In genomic region chr14:36655963-36656768, GRCh38 we compare ENCODE assay signal across 9 cellular contexts. TPM values are rescaled to one million over a fixed set of nuclear protein-coding genes. Genes with fewer than 3 reads are reported as not detected.
A peak's percentile ranks its signal among the peaks of the same experiment; 100 is the strongest.
DNase-seq lines count a peak whose midpoint lies in the region; ATAC-seq and TF ChIP-seq lines count a peak whose summit lies in the region.
"Had no signal": no experiment of that assay in that cellular context is flagged by ENCODE, and none has a peak within 500 bp of the region (broad histone marks: within the 10 kb centered on the region; RNA-seq: fewer than 3 reads in every experiment).

No MANE protein-coding gene starts in this region.

- H3K9me3 ChIP-seq in H9 (ENCODE audit: control insufficient read depth, low read depth, low read length) (no peaks in the 10 kb centered on the region), WERI-Rb-1 (ENCODE audit: severe bottlenecking) (peaks cover 6% of the 10 kb centered on the region), iPS-18a (ENCODE audit: control insufficient read depth, low read depth, low read length) (peaks cover 3% of the 10 kb centered on the region), upper lobe of left lung (no peaks in the 10 kb centered on the region), uterus (no peaks in the 10 kb centered on the region)

- POLR2A ChIA-PET in BJ (lab: Charles Lee): no interaction called here

- no peak overlapping the region for H3K9ac ChIP-seq in H9 (ENCODE audit: extremely low read depth, insufficient read length, low read length)
- H3K9ac ChIP-seq in iPS-18a (ENCODE audit: low read length): no peak overlapping the region

- no peak overlapping the region for H3K14ac ChIP-seq in H9 (ENCODE audit: insufficient read depth, low read length)

- H3K9me3 Mint-ChIP-seq in H9: peaks cover 2 to 10% of the 10 kb centered on the region in 2 experiments; a peak in 2 of 5 replicates

- H3K36me3 ChIP-seq in BJ (ENCODE audit: control insufficient read depth, insufficient read depth, low read length) (no peaks in the 10 kb centered on the region), WERI-Rb-1 (no peaks in the 10 kb centered on the region), iPS-18a (ENCODE audit: control insufficient read depth, low read depth, low read length) (no peaks in the 10 kb centered on the region), upper lobe of left lung (no peaks in the 10 kb centered on the region), uterus (no peaks in the 10 kb centered on the region)

- no peak overlapping the region for H2BK120ac ChIP-seq in H9 (ENCODE audit: low read depth, low read length, poor library complexity, severe bottlenecking)

- H3K27ac ChIP-seq in H9 (ENCODE audit: insufficient read length, low read depth, low read length) (no peak overlapping the region), WERI-Rb-1 (no peak overlapping the region), iPS-18a (ENCODE audit: low read length) (no peak overlapping the region), upper lobe of left lung (no peak overlapping the region), uterus (no peak overlapping the region)
- H3K27ac ChIP-seq: epithelial cell of prostate had no signal

- intact Hi-C loops in uterus (cut with DNase I; ENCODE audit: low total_unique reads): no loop called here

- H3T11ph ChIP-seq in H9 (ENCODE audit: low read length): no peak overlapping the region

- H3K56ac ChIP-seq in H9 (ENCODE audit: insufficient read length, low read depth, low read length): no peak overlapping the region

- no peak overlapping the region for H4K91ac ChIP-seq in H9 (ENCODE audit: insufficient read length, low read depth, low read length)

- H2AFZ ChIP-seq in H9 (ENCODE audit: low read length): no peak overlapping the region

- peaks cover 100% of the 10 kb centered on the region for H3K27me3 Mint-ChIP-seq in H9 (ENCODE audit: low read depth)

- DNase-seq in BJ (ENCODE audit: low read depth) (no peak), H9 (peak; percentile 77), WERI-Rb-1 (no peak), upper lobe of left lung (no peak), uterus (no peak), GM19238 (ENCODE audit: insufficient read length, low spot score) (no peak)

- no CpG with 5 or more reads among the region's 52 CpGs for WGBS in H9 (ENCODE audit: extremely low coverage, insufficient read length, low lambda C conversion rate)
- WGBS in upper lobe of left lung, 2 donors: 3 to 7% methylated on average over 14 to 52 of the region's 52 CpGs

- peak overlapping the region; percentile 42 to 66 for H3K4me3 Mint-ChIP-seq in H9

- peaks cover 63% of the 10 kb centered on the region for H3K27me3 ChIP-seq in BJ (ENCODE audit: control insufficient read depth, insufficient read depth, low read length)
- peaks cover 97% of the 10 kb centered on the region for H3K27me3 ChIP-seq in H9 (ENCODE audit: insufficient read depth, low read length)
- H3K27me3 ChIP-seq in WERI-Rb-1 (ENCODE audit: insufficient read depth, low read depth, severe bottlenecking): peaks cover 87% of the 10 kb centered on the region
- peaks cover 100% of the 10 kb centered on the region for H3K27me3 ChIP-seq in iPS-18a (ENCODE audit: control insufficient read depth, insufficient read depth, low read length)
- peaks cover 4 to 83% (median 51%) of the 10 kb centered on the region in 4 donors for H3K27me3 ChIP-seq in upper lobe of left lung
- peaks cover 15 to 79% of the 10 kb centered on the region in 2 donors for H3K27me3 ChIP-seq in uterus

- no peak overlapping the region for H3K4ac ChIP-seq in H9 (ENCODE audit: low read depth, low read length)

- CTCF ChIA-PET in BJ (lab: Yijun Ruan, JAX): interaction anchor here (0.6 to 1.5 kb wide), 5 partner anchors 11 to 501 kb away, joined by 3 to 4 read pairs (median 3); no protein-coding TSS in a partner anchor

- no peak overlapping the region for H2BK15ac ChIP-seq in H9 (ENCODE audit: low read depth, low read length)

- H4K20me1 ChIP-seq in H9 (ENCODE audit: control insufficient read depth, insufficient read depth, insufficient read length): no peaks in the 10 kb centered on the region

- ATAC-seq in upper lobe of left lung (ENCODE audit: low FRiP score in 2 of 2) (peak; percentile 39 to 61), HG03159 (IDR thresholded peaks at IDR 0.05; ENCODE audit: unreplicated experiment) (no peak)

- no peak overlapping the region for H2BK20ac ChIP-seq in H9 (ENCODE audit: low read depth, low read length, poor library complexity, severe bottlenecking)

- no peak overlapping the region for H2BK5ac ChIP-seq in H9 (ENCODE audit: insufficient read length, low read length)

- H3K4me1 Mint-ChIP-seq in H9: peaks cover 10 to 41% of the 10 kb centered on the region in 2 experiments

- H3K4me2 ChIP-seq in H9 (ENCODE audit: insufficient read depth, insufficient read length, low read length): peak overlapping the region; percentile 44

- no peaks in the 10 kb centered on the region for H3K23me2 ChIP-seq in H9 (ENCODE audit: insufficient read length, low read depth, low read length, poor library complexity, severe bottlenecking)

- no peaks in the 10 kb centered on the region; a peak in 2 of 7 replicates for H3K36me3 Mint-ChIP-seq in H9 (ENCODE audit: insufficient read depth in 1 of 3, low read depth in 3 of 3)

- no peak overlapping the region for H2BK12ac ChIP-seq in H9 (ENCODE audit: insufficient read length, low read depth, low read length)

- TF ChIP-seq POLR2A in upper lobe of left lung (IDR thresholded peaks at IDR 0.05) (no peak), uterus (IDR thresholded peaks at IDR 0.05) (no peak)

- H3K79me1 ChIP-seq in H9 (ENCODE audit: insufficient read depth, low read depth, low read length, poor library complexity, severe bottlenecking): no peaks in the 10 kb centered on the region

- TF ChIP-seq CTCF in BJ (IDR thresholded peaks at IDR 0.05; ENCODE audit: insufficient read depth, low read depth, low read length) (peak; percentile 39), H9 (conservative IDR thresholded peaks at IDR 0.05) (peak; percentile 87), WERI-Rb-1 (IDR thresholded peaks at IDR 0.05; ENCODE audit: low read depth, low read length) (peak; percentile 29; the same call in 1 of the 2 replicates), upper lobe of left lung (IDR thresholded peaks at IDR 0.05) (peak in 3 of 6 experiments; percentile 17 to 34 (median 33)), uterus (IDR thresholded peaks at IDR 0.05) (no peak)

- H3K4me1 ChIP-seq in H9 (ENCODE audit: insufficient read depth, low read length): no peaks in the 10 kb centered on the region
- H3K4me1 ChIP-seq in iPS-18a (ENCODE audit: control insufficient read depth, low read depth, low read length): no peaks in the 10 kb centered on the region
- peaks cover 21 to 41% (median 32%) of the 10 kb centered on the region in 4 donors for H3K4me1 ChIP-seq in upper lobe of left lung
- no peaks in the 10 kb centered on the region for H3K4me1 ChIP-seq in uterus

- H3K27ac Mint-ChIP-seq in H9: no peak overlapping the region

- no peak overlapping the region for H2AK5ac ChIP-seq in H9 (ENCODE audit: insufficient read length, low read length)

- no peaks in the 10 kb centered on the region for H3K79me2 ChIP-seq in H9 (ENCODE audit: insufficient read depth, low read length)

- no peak overlapping the region for H3K18ac ChIP-seq in H9 (ENCODE audit: insufficient read length, low read depth, low read length)

- no peak overlapping the region for H4K5ac ChIP-seq in H9 (ENCODE audit: insufficient read length, low read depth, low read length)

- H3K23ac ChIP-seq in H9 (ENCODE audit: insufficient read length, low read depth, low read length): no peak overlapping the region

- no peak overlapping the region for H4K8ac ChIP-seq in H9 (replicated peaks; ENCODE audit: insufficient read length, low read depth, low read length)

- no peak for TF ChIP-seq EP300 in upper lobe of left lung (IDR thresholded peaks at IDR 0.05)

- H3K4me3 ChIP-seq in BJ (ENCODE audit: low read depth, low read length) (no peak overlapping the region), WERI-Rb-1 (ENCODE audit: low read depth, low read length) (no peak overlapping the region), iPS-18a (ENCODE audit: low read length) (peak overlapping the region; percentile 44), upper lobe of left lung (no peak overlapping the region), uterus (no peak overlapping the region)

RNA-seq across cellular contexts. Expression of gene PAX9, which starts 5.5 kb away (rescaled TPM):
- not detected in 2 replicates for polyA plus RNA-seq in BJ (2011; rRNA removed)
- 0.05 TPM in 1 of 2 replicates, not detected in the other for polyA minus RNA-seq in BJ (2011; rRNA and poly(A)+ RNA removed)
- total RNA-seq in H9 (2021) (not detected in 2 replicates), upper lobe of left lung (10 to 100 TPM in 2 of 6 donors, 1 to 10 TPM in 3, under 1 TPM in 1; 0.83 to 12.7 (median 4.7) TPM), uterus (under 1 TPM in 3 of 4 donors, not detected in 1; 0.26 to 0.98 (median 0.29) TPM)

Comparison
In these comparisons a context has a peak if more than half of its experiments do, and no peak if none do; other contexts are left out.
1. CTCF ChIP-seq: peak in BJ (single experiment), H9 (single experiment) and WERI-Rb-1 (single experiment); none in uterus (0 of 4).